ENCODE assay signal across 1 cellular context in the genomic region with DNA sequence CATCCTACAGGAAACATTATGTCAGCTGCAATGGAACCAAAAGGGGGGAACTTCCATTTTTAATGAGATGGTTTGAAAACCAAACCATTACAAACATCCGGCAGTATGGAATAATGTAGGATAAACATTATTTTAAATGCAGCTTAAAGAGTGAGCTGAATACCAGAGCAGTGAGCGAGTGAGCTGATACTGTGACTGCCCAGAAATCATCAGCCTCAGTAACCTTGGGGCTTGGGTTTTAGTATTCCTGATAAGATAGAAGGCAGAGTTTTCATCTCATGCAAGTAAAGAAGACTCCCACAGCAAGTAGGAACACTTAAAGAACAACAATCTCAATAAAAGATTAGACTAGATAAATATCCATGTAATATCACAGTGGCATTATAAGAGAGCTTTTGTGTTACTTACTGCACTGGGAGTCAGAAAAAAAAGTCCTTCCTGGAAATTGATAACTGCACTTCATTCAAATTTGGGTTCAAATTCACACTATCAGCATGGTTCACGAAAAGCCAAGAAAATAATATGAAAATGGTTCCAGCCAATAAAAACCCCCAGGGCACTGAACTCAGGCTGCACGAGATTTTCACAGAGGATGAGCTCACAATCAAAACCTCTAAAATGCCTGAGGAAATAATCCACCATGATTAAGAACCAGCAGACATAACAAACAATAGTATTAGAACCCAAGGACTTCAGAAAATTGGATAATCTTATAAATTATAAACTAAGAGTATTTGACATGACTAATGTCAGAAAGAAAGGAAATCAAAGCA.
TF ChIP-seq lines count a peak whose summit lies in the region.

No MANE protein-coding gene starts in this region.

TF ChIP-seq in SK-N-SH, 30 proteins besides CTCF, POLR2A, EP300 and RAD21 (continued from another document):
- no peak for TF ChIP-seq MXI1 (IDR thresholded peaks at IDR 0.05; ENCODE audit: low read depth, low read length)
- no peak for TF ChIP-seq TAF1 (IDR thresholded peaks at IDR 0.05; ENCODE audit: borderline replicate concordance, low read depth, low read length)
- no peak for TF ChIP-seq NRF1 (IDR thresholded peaks at IDR 0.05; ENCODE audit: low read depth, low read length)
- no peak for TF ChIP-seq RXRA (IDR thresholded peaks at IDR 0.05; ENCODE audit: borderline replicate concordance, low read depth)
